Comparison of ENCODE assay signal across 1 cellular context in the genomic region with DNA sequence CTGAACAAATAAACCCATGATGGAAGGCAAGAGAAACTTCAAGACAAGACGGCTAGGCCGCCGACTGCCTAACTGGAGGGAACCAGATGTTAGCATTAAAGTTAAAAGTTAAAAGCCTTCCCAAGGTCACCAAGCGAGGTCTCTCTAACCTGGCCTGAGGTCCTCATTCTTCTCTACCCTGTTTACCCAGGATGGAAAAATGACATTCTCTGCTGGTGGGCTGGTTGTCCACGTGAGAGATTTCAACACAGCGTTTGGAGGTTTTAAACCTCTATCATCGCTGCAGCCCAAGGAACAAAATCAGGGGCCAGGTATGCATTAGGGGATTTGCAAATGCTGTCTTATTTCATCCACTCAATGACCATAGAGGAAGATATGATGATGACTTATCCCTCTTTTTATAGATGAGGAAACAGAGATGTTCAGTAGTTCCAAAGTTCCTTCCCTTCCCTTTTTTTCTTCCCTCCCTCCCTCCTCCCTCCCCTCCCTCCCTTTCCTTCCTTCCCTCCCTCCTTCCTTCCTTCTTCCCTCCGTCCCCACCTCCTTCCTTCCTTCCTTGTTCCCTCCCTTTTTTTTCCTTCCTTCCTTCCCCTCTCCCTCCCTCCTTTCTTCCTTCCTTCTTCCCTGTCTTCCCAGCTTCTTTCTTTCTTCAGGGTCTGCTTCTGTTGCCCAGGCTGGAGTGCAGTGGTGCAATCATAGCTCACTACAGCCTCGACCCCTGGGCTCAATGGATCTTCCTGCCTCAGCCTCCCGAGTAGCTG.
TF ChIP-seq lines count a peak whose summit lies in the region.

No MANE protein-coding gene starts in this region.

TF ChIP-seq in WTC11, 78 proteins besides CTCF, POLR2A, EP300 and RAD21 (continued from another document):
- TF ChIP-seq HMGA2 (CRISPR knock-in tag; IDR thresholded peaks at IDR 0.05) (no peak), OVOL2 (CRISPR knock-in tag; IDR thresholded peaks at IDR 0.05; ENCODE audit: borderline replicate concordance) (no peak), TEAD4 (CRISPR knock-in tag; IDR thresholded peaks at IDR 0.05) (no peak), SP1 (CRISPR knock-in tag; conservative IDR thresholded peaks at IDR 0.05) (no peak), FOXJ3 (CRISPR knock-in tag; IDR thresholded peaks at IDR 0.05; ENCODE audit: borderline replicate concordance) (no peak), CREB1 (CRISPR knock-in tag; IDR thresholded peaks at IDR 0.05) (no peak), NR3C1 (CRISPR knock-in tag; conservative IDR thresholded peaks at IDR 0.05; ENCODE audit: low read depth) (no peak), NFYB (CRISPR knock-in tag; conservative IDR thresholded peaks at IDR 0.05; ENCODE audit: low read depth) (no peak), NR2C2 (CRISPR knock-in tag; IDR thresholded peaks at IDR 0.05) (no peak)
- TF ChIP-seq, protein P1, sequence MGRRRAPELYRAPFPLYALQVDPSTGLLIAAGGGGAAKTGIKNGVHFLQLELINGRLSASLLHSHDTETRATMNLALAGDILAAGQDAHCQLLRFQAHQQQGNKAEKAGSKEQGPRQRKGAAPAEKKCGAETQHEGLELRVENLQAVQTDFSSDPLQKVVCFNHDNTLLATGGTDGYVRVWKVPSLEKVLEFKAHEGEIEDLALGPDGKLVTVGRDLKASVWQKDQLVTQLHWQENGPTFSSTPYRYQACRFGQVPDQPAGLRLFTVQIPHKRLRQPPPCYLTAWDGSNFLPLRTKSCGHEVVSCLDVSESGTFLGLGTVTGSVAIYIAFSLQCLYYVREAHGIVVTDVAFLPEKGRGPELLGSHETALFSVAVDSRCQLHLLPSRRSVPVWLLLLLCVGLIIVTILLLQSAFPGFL (CRISPR knock-in tag; IDR thresholded peaks at IDR 0.05; ENCODE audit: borderline replicate concordance) = no peak
- TF ChIP-seq, protein P2, sequence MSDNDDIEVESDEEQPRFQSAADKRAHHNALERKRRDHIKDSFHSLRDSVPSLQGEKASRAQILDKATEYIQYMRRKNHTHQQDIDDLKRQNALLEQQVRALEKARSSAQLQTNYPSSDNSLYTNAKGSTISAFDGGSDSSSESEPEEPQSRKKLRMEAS (CRISPR knock-in tag; IDR thresholded peaks at IDR 0.05) = no peak
- TF ChIP-seq, protein P3, sequence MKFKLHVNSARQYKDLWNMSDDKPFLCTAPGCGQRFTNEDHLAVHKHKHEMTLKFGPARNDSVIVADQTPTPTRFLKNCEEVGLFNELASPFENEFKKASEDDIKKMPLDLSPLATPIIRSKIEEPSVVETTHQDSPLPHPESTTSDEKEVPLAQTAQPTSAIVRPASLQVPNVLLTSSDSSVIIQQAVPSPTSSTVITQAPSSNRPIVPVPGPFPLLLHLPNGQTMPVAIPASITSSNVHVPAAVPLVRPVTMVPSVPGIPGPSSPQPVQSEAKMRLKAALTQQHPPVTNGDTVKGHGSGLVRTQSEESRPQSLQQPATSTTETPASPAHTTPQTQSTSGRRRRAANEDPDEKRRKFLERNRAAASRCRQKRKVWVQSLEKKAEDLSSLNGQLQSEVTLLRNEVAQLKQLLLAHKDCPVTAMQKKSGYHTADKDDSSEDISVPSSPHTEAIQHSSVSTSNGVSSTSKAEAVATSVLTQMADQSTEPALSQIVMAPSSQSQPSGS (CRISPR knock-in tag; IDR thresholded peaks at IDR 0.05; ENCODE audit: borderline replicate concordance, low read depth) = no peak
